17 cellular contexts compared by ENCODE assay signal in the genomic region with DNA sequence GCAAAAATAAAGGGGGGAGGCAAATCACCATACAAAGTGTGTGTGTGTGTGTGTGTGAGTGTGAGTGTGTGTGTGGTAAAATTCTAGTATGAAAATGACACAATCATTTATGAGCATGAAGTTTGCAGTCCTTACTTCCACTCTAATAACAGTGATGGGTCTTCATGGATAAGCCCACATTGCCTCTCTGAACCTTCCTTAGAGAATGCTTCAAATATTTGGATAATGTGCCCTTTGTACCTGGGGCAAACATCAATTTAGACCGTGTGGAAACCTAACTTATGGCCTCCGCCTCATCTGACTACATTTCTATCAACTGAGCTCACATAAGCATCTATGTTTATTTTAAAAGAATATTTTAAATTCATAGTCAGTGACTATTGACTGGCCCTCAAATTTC. TPM values are rescaled to one million over a fixed set of nuclear protein-coding genes. Genes with fewer than 3 reads are reported as not detected.
A peak's percentile ranks its signal among the peaks of the same experiment; 100 is the strongest.
DNase-seq lines count a peak whose midpoint lies in the region; ATAC-seq and TF ChIP-seq lines count a peak whose summit lies in the region.
"Had no signal": no experiment of that assay in that cellular context is flagged by ENCODE, and none has a peak within 500 bp of the region (broad histone marks: within the 10 kb centered on the region; RNA-seq: fewer than 3 reads in every experiment).

No MANE protein-coding gene starts in this region.

- TF ChIP-seq EP300 in stomach (IDR thresholded peaks at IDR 0.05) = no peak

- no peak for ATAC-seq in GM21717 (IDR thresholded peaks at IDR 0.05; ENCODE audit: unreplicated experiment)
- ATAC-seq: GM12878 had no signal

- TF ChIP-seq POLR2A in stomach (IDR thresholded peaks at IDR 0.05) = no peak

- H3K27me3 ChIP-seq in liver (ENCODE audit: control insufficient read depth in 4 of 4, insufficient read depth in 4 of 4, low read length in 3 of 4) (no peaks in the 10 kb centered on the region), stomach (peaks cover 0 to 13% (median 0%) of the 10 kb centered on the region in 3 donors)

- DNase-seq in EH (ENCODE audit: low read depth) = peak; percentile 70
- DNase-seq in HuH-7 (ENCODE audit: low spot score) = peak; percentile 61
- peak; percentile 16 for DNase-seq in astrocyte of the spinal cord (ENCODE audit: low read depth, low spot score)
- DNase-seq in glutamatergic neuron = no peak
- no peak for DNase-seq in stomach
- DNase-seq in NCI-H524 treated with DMSO at 0.1 percent for 48 hours (lab: John Stamatoyannopoulos, UW) = no peak
- DNase-seq: C1 segment of cervical spinal cord, NCI-H1436 treated with DMSO at 0.1 percent for 48 hours, NCI-H2227 treated with DMSO at 0.1 percent for 48 hours, NCI-H774, PC-9, T-helper 2 cell had no signal

- peaks cover 2% of the 10 kb centered on the region for H3K9me3 Mint-ChIP-seq in glutamatergic neuron (ENCODE audit: unreplicated experiment)

- H3K9ac ChIP-seq in liver (ENCODE audit: low read depth in 1 of 2, low read length in 2 of 2) = no peak overlapping the region

- H3K4me1 ChIP-seq in liver (ENCODE audit: control insufficient read depth in 4 of 4, insufficient read depth in 4 of 4, low read length in 3 of 4) (peaks cover 4 to 32% (median 25%) of the 10 kb centered on the region in 4 donors), stomach (peaks cover 8 to 22% (median 17%) of the 10 kb centered on the region in 4 donors)

- H3K27ac Mint-ChIP-seq in glutamatergic neuron (ENCODE audit: unreplicated experiment) = no peak overlapping the region
- H3K27ac Mint-ChIP-seq: IgD-negative memory B cell had no signal

- peak in 1 of 2 donors; percentile 25 for TF ChIP-seq RAD21 in liver (IDR thresholded peaks at IDR 0.05)

- H3K4me3 Mint-ChIP-seq in glutamatergic neuron (ENCODE audit: unreplicated experiment) = no peak overlapping the region
- H3K4me3 Mint-ChIP-seq: IgD-negative memory B cell had no signal

- TF ChIP-seq CTCF in astrocyte of the spinal cord (IDR thresholded peaks at IDR 0.05; ENCODE audit: low read depth, low read length) = no peak
- TF ChIP-seq CTCF in liver (IDR thresholded peaks at IDR 0.05; ENCODE audit: low read depth, low read length, missing input control) = no peak
- TF ChIP-seq CTCF in glutamatergic neuron (IDR thresholded peaks at IDR 0.05; ENCODE audit: partially characterized antibody, unreplicated experiment) = no peak
- no peak for TF ChIP-seq CTCF in stomach (IDR thresholded peaks at IDR 0.05)

- H3K27ac ChIP-seq in liver (ENCODE audit: low read depth in 1 of 2, low read length in 2 of 2) (no peak overlapping the region), stomach (no peak overlapping the region)
- H3K27ac ChIP-seq: PC-9 had no signal

- 33% methylated on average over 2 of the region's 2 CpGs for WGBS in liver
- WGBS in stomach, 5 donors = 49 to 64% (median 58%) methylated on average over 2 of the region's 2 CpGs

- in situ Hi-C loops in astrocyte of the spinal cord (cut with HindIII; ENCODE audit: low sequenced_read_pairs) = no loop called here

- intact Hi-C loops in stomach (cut with DNase I; ENCODE audit: low total_unique reads) = no loop called here

- H3K4me3 ChIP-seq in astrocyte of the spinal cord (ENCODE audit: low read depth, low read length) = no peak overlapping the region
- H3K4me3 ChIP-seq in liver (ENCODE audit: low read depth in 1 of 3, low read length in 3 of 3) = no peak overlapping the region
- no peak overlapping the region for H3K4me3 ChIP-seq in stomach
- H3K4me3 ChIP-seq: GM12878, PC-9 had no signal

- H3K9me3 ChIP-seq in liver (ENCODE audit: control insufficient read depth in 4 of 4, low read length in 3 of 4) = no peaks in the 10 kb centered on the region
- no peaks in the 10 kb centered on the region for H3K9me3 ChIP-seq in stomach

- H3K36me3 Mint-ChIP-seq in glutamatergic neuron (ENCODE audit: unreplicated experiment) = no peaks in the 10 kb centered on the region
- H3K36me3 Mint-ChIP-seq: IgD-negative memory B cell had no signal

- H3K27me3 Mint-ChIP-seq in glutamatergic neuron (ENCODE audit: unreplicated experiment) = no peaks in the 10 kb centered on the region

- H3K36me3 ChIP-seq in liver (ENCODE audit: control insufficient read depth in 4 of 4, insufficient read depth in 3 of 4, low read depth in 1 of 4, low read length in 3 of 4) (no peaks in the 10 kb centered on the region), stomach (no peaks in the 10 kb centered on the region)

- peaks cover 5% of the 10 kb centered on the region for H3K4me1 Mint-ChIP-seq in glutamatergic neuron (ENCODE audit: low read depth, unreplicated experiment)

TF ChIP-seq in liver, 16 proteins besides CTCF, POLR2A, EP300 and RAD21:
- TF ChIP-seq HNF4A (conservative IDR thresholded peaks at IDR 0.05) = peak; percentile 99
- TF ChIP-seq EGR1 (IDR thresholded peaks at IDR 0.05; ENCODE audit: low read depth in 2 of 2) = no peak
- TF ChIP-seq GABPA (IDR thresholded peaks at IDR 0.05 in 1 of 2, conservative IDR thresholded peaks at IDR 0.05 in 1 of 2) = no peak
- no peak for TF ChIP-seq FOXA2 (IDR thresholded peaks at IDR 0.05)
- peak; percentile 79 to 86 for TF ChIP-seq JUND (IDR thresholded peaks at IDR 0.05)
- TF ChIP-seq, protein P1, sequence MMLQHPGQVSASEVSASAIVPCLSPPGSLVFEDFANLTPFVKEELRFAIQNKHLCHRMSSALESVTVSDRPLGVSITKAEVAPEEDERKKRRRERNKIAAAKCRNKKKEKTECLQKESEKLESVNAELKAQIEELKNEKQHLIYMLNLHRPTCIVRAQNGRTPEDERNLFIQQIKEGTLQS (IDR thresholded peaks at IDR 0.05) = no peak
- TF ChIP-seq FOXA1 (IDR thresholded peaks at IDR 0.05) = no peak
- TF ChIP-seq, protein P2, sequence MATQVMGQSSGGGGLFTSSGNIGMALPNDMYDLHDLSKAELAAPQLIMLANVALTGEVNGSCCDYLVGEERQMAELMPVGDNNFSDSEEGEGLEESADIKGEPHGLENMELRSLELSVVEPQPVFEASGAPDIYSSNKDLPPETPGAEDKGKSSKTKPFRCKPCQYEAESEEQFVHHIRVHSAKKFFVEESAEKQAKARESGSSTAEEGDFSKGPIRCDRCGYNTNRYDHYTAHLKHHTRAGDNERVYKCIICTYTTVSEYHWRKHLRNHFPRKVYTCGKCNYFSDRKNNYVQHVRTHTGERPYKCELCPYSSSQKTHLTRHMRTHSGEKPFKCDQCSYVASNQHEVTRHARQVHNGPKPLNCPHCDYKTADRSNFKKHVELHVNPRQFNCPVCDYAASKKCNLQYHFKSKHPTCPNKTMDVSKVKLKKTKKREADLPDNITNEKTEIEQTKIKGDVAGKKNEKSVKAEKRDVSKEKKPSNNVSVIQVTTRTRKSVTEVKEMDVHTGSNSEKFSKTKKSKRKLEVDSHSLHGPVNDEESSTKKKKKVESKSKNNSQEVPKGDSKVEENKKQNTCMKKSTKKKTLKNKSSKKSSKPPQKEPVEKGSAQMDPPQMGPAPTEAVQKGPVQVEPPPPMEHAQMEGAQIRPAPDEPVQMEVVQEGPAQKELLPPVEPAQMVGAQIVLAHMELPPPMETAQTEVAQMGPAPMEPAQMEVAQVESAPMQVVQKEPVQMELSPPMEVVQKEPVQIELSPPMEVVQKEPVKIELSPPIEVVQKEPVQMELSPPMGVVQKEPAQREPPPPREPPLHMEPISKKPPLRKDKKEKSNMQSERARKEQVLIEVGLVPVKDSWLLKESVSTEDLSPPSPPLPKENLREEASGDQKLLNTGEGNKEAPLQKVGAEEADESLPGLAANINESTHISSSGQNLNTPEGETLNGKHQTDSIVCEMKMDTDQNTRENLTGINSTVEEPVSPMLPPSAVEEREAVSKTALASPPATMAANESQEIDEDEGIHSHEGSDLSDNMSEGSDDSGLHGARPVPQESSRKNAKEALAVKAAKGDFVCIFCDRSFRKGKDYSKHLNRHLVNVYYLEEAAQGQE (IDR thresholded peaks at IDR 0.05) = no peak
- TF ChIP-seq RXRA (IDR thresholded peaks at IDR 0.05) = peak; percentile 49 to 58
- TF ChIP-seq, protein P3, sequence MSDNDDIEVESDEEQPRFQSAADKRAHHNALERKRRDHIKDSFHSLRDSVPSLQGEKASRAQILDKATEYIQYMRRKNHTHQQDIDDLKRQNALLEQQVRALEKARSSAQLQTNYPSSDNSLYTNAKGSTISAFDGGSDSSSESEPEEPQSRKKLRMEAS (IDR thresholded peaks at IDR 0.05) = no peak
- peak; percentile 81 for TF ChIP-seq SP1 (IDR thresholded peaks at IDR 0.05)
- TF ChIP-seq NR2F2 (IDR thresholded peaks at IDR 0.05) = no peak
- peak; percentile 67 for TF ChIP-seq YY1 (IDR thresholded peaks at IDR 0.05)
- TF ChIP-seq TAF1 (conservative IDR thresholded peaks at IDR 0.05) = no peak
- TF ChIP-seq, protein P4, sequence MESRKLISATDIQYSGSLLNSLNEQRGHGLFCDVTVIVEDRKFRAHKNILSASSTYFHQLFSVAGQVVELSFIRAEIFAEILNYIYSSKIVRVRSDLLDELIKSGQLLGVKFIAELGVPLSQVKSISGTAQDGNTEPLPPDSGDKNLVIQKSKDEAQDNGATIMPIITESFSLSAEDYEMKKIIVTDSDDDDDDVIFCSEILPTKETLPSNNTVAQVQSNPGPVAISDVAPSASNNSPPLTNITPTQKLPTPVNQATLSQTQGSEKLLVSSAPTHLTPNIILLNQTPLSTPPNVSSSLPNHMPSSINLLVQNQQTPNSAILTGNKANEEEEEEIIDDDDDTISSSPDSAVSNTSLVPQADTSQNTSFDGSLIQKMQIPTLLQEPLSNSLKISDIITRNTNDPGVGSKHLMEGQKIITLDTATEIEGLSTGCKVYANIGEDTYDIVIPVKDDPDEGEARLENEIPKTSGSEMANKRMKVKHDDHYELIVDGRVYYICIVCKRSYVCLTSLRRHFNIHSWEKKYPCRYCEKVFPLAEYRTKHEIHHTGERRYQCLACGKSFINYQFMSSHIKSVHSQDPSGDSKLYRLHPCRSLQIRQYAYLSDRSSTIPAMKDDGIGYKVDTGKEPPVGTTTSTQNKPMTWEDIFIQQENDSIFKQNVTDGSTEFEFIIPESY (IDR thresholded peaks at IDR 0.05) = peak; percentile 19
- peak; percentile 87 for TF ChIP-seq HNF4G (IDR thresholded peaks at IDR 0.05)

RNA-seq across cellular contexts. Expression of a gene that starts 3.7 kb away (rescaled TPM):
- total RNA-seq in liver (10 to 100 TPM in 1 of 2 donors, 1 to 10 TPM in 1; 9.1 to 10.1 TPM), glutamatergic neuron (ENCODE audit: unreplicated experiment) (11.2 TPM), stomach (10 to 100 TPM in 2 of 5 donors, 1 to 10 TPM in 2, under 1 TPM in 1; 0.45 to 24.3 (median 3.9) TPM)
- polyA plus RNA-seq in liver (1 to 10 TPM; 1.2 to 9.4 TPM), stomach (under 1 TPM; 0.12 to 0.28 (median 0.15) TPM)
- total RNA-seq: G401 had no signal
- polyA plus RNA-seq: IgD-negative memory B cell had no signal

Comparison
In these comparisons a context has a peak if more than half of its experiments do, and no peak if none do; other contexts are left out.
1. DNase-seq: peak in EH (single experiment), HuH-7 (single experiment) and astrocyte of the spinal cord (single experiment); none in glutamatergic neuron (single experiment), stomach (single experiment) and NCI-H524 treated with DMSO at 0.1 percent for 48 hours (single experiment).